ENCODE assay signal across 1 cellular context in genomic region chrX:13690836-13691235, GRCh38.
TF ChIP-seq lines count a peak whose summit lies in the region.

No MANE protein-coding gene starts in this region.

TF ChIP-seq in K562, 482 proteins besides CTCF, POLR2A, EP300 and RAD21:
- TF ChIP-seq, protein P1, sequence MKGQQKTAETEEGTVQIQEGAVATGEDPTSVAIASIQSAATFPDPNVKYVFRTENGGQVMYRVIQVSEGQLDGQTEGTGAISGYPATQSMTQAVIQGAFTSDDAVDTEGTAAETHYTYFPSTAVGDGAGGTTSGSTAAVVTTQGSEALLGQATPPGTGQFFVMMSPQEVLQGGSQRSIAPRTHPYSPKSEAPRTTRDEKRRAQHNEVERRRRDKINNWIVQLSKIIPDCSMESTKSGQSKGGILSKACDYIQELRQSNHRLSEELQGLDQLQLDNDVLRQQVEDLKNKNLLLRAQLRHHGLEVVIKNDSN (CRISPR knock-in tag; IDR thresholded peaks at IDR 0.05) = no peak
- TF ChIP-seq KLF6 (CRISPR knock-in tag; IDR thresholded peaks at IDR 0.05; ENCODE audit: borderline replicate concordance) (no peak), HNRNPL (IDR thresholded peaks at IDR 0.05; ENCODE audit: low read depth, low read length) (no peak), ZC3H11A (IDR thresholded peaks at IDR 0.05; ENCODE audit: low read depth, low read length) (no peak), GTF3C2 (IDR thresholded peaks at IDR 0.05; ENCODE audit: borderline replicate concordance, extremely low read depth, insufficient read length) (no peak), ZNF316 (IDR thresholded peaks at IDR 0.05) (no peak), PTBP1 (IDR thresholded peaks at IDR 0.05; ENCODE audit: low read depth, low read length) (no peak), NFIX (CRISPR knock-in tag; IDR thresholded peaks at IDR 0.05; ENCODE audit: low read depth) (no peak)
TF ChIP-seq in K562: peak in this region for 0.
